26 cellular contexts compared by ENCODE assay signal in the genomic region with DNA sequence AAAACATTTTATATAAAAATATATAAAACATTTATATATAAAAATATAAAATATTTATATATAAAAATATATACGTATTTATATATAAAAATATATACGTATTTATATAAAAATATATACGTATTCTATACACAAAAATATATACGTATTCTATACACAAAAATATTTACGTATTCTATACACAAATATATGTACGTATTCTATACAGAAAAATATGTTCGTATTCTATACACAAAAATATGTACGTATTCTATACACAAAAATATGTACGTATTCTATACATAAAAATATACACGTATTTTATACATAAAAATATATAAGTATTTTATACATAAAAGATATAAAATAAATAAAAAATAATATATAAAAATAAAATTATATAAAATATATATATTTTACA.
"Had no signal": no experiment of that assay in that cellular context is flagged by ENCODE, and none has a peak within 500 bp of the region (broad histone marks: within the 10 kb centered on the region; RNA-seq: fewer than 3 reads in every experiment).

No MANE protein-coding gene starts in this region.

- H3K4me3 ChIP-seq: colonic mucosa, coronary artery, dorsolateral prefrontal cortex, esophagus muscularis mucosa, esophagus squamous epithelium, gastrocnemius medialis, gastroesophageal sphincter, heart left ventricle, heart right ventricle, hepatocyte had no signal

- H3K4me1 ChIP-seq: colonic mucosa, esophagus muscularis mucosa, esophagus squamous epithelium, foreskin keratinocyte, gastrocnemius medialis, gastroesophageal sphincter, heart left ventricle, heart right ventricle had no signal

- FAIRE-seq: endothelial cell of umbilical vein had no signal

- H3K4me2 ChIP-seq: hepatocyte had no signal

- H3K9me3 ChIP-seq: colonic mucosa, esophagus muscularis mucosa, esophagus squamous epithelium, gastrocnemius medialis, gastroesophageal sphincter, heart left ventricle had no signal

- H3K79me2 ChIP-seq: hepatocyte had no signal

- ATAC-seq: effector memory CD8-positive, alpha-beta T cell; esophagus mucosa; foreskin keratinocyte; gastrocnemius medialis; gastroesophageal sphincter; heart left ventricle; heart right ventricle had no signal

- H3K36me3 ChIP-seq: colonic mucosa, esophagus muscularis mucosa, esophagus squamous epithelium, gastrocnemius medialis, gastroesophageal sphincter, heart left ventricle, heart right ventricle had no signal

- H2AFZ ChIP-seq: hepatocyte had no signal

- DNase-seq: colonic mucosa; cortex of kidney; dermis blood vessel endothelial cell; dorsolateral prefrontal cortex; effector CD4-positive, alpha-beta T cell; effector CD8-positive, alpha-beta T cell; effector memory CD4-positive, alpha-beta T cell; effector memory CD8-positive, alpha-beta T cell; endodermal cell; erythroblast; esophagus squamous epithelium; foreskin fibroblast; foreskin keratinocyte; foreskin melanocyte; gastrocnemius medialis; glutamatergic neuron; head of caudate nucleus; heart left ventricle; heart right ventricle had no signal

- H3K27me3 ChIP-seq: colonic mucosa, dorsolateral prefrontal cortex, esophagus muscularis mucosa, esophagus squamous epithelium, foreskin keratinocyte, gastrocnemius medialis, gastroesophageal sphincter, heart left ventricle, heart right ventricle, hepatocyte had no signal

- H3K27ac ChIP-seq: colonic mucosa, coronary artery, dorsolateral prefrontal cortex, epithelial cell of prostate, esophagus muscularis mucosa, esophagus squamous epithelium, foreskin keratinocyte, gastrocnemius medialis, gastroesophageal sphincter, heart left ventricle, heart right ventricle, hepatocyte had no signal
